In genomic region chr15:41545218-41545617, GRCh38 we compare ENCODE assay signal across 16 cellular contexts. TPM values are rescaled to one million over a fixed set of nuclear protein-coding genes. Genes with fewer than 3 reads are reported as not detected.
DNase-seq lines count a peak whose midpoint lies in the region; ATAC-seq, FAIRE-seq and TF ChIP-seq lines count a peak whose summit lies in the region.
"Had no signal": no experiment of that assay in that cellular context is flagged by ENCODE, and none has a peak within 500 bp of the region (broad histone marks: within the 10 kb centered on the region; RNA-seq: fewer than 3 reads in every experiment).

No MANE protein-coding gene starts in this region.

- TF ChIP-seq CTCF in HCT116 (IDR thresholded peaks at IDR 0.05 in 2 of 3, conservative IDR thresholded peaks at IDR 0.05 in 1 of 3; ENCODE audit: borderline replicate concordance in 1 of 3, insufficient read depth in 1 of 3, low read depth in 2 of 3, low read length in 2 of 3) (no peak), K562 (IDR thresholded peaks at IDR 0.05 in 2 of 3, conservative IDR thresholded peaks at IDR 0.05 in 1 of 3; ENCODE audit: insufficient read depth in 2 of 3, low read depth in 1 of 3, low read length in 3 of 3) (no peak), nephron progenitor cell (IDR thresholded peaks at IDR 0.05) (no peak)

- in situ Hi-C loops in K562 (cut with MboI): no loop called here

- TF ChIP-seq POLR2A in HCT116 (IDR thresholded peaks at IDR 0.05; ENCODE audit: borderline replicate concordance, extremely low read depth, insufficient read depth, insufficient read length) (no peak), K562 (conservative IDR thresholded peaks at IDR 0.05) (no peak)

- no peaks in the 10 kb centered on the region for H3K9me1 ChIP-seq in K562 (ENCODE audit: control insufficient read depth, insufficient read depth, low read length)

- POLR2A ChIA-PET in HCT116 (lab: Charles Lee): no interaction called here
- POLR2A ChIA-PET in K562 (lab: Yijun Ruan, JAX): interaction anchor here (0.7 to 2.2 kb wide), 2 partner anchors 19 to 64 kb away, joined by 3 to 14 read pairs; no protein-coding TSS in a partner anchor

- peak overlapping the region; percentile 86; the same call in 1 of the 2 replicates for H3K4me2 ChIP-seq in HCT116 (ENCODE audit: low read length)
- H3K4me2 ChIP-seq in K562 (ENCODE audit: insufficient read depth, low read length): no peak overlapping the region

- RAD21 ChIA-PET in HCT116 (lab: Charles Lee; ENCODE audit: low non-redundant PET in 1 of 2, low total read pairs in 2 of 2, uncharacterized antibody in 2 of 2, unreplicated experiment in 2 of 2): no interaction called here

- peak overlapping the region; percentile 98 for H3K4me3 Mint-ChIP-seq in activated CD4-positive, alpha-beta T cell treated with anti-CD3 and anti-CD28 coated beads, Interleukin-2, amount 10 ng/mL, durations not matched to agents 24 days and 14 days
- H3K4me3 Mint-ChIP-seq in nephron progenitor cell: peak overlapping the region; percentile 99

- WGBS in K562 (ENCODE audit: insufficient coverage, low coverage, missing lambda C conversion rate): 60% methylated on average over 3 of the region's 3 CpGs

- H3K9me3 Mint-ChIP-seq in activated CD4-positive, alpha-beta T cell treated with anti-CD3 and anti-CD28 coated beads, Interleukin-2, amount 10 ng/mL, durations not matched to agents 24 days and 14 days: no peaks in the 10 kb centered on the region
- H3K9me3 Mint-ChIP-seq in nephron progenitor cell: no peaks in the 10 kb centered on the region

- H3K27ac Mint-ChIP-seq in activated CD4-positive, alpha-beta T cell treated with anti-CD3 and anti-CD28 coated beads, Interleukin-2, amount 10 ng/mL, durations not matched to agents 24 days and 14 days: peak overlapping the region; percentile 61
- H3K27ac Mint-ChIP-seq in nephron progenitor cell: no peak overlapping the region

- no TSS peak for BruUV-seq in HCT116 (replicated peaks; lab: Mats Ljungman, UMichigan)
- BruUV-seq in K562 (replicated peaks; lab: Mats Ljungman, UMichigan): no TSS peak

- no peaks in the 10 kb centered on the region for H3K36me3 Mint-ChIP-seq in activated CD4-positive, alpha-beta T cell treated with anti-CD3 and anti-CD28 coated beads, Interleukin-2, amount 10 ng/mL, durations not matched to agents 24 days and 14 days (ENCODE audit: low read depth)
- H3K36me3 Mint-ChIP-seq in nephron progenitor cell (ENCODE audit: low read depth): no peaks in the 10 kb centered on the region

- no peaks in the 10 kb centered on the region for H3K27me3 Mint-ChIP-seq in activated CD4-positive, alpha-beta T cell treated with anti-CD3 and anti-CD28 coated beads, Interleukin-2, amount 10 ng/mL, durations not matched to agents 24 days and 14 days
- H3K27me3 Mint-ChIP-seq in nephron progenitor cell (ENCODE audit: low read depth, poor library complexity): peaks cover 10% of the 10 kb centered on the region

- TF ChIP-seq RAD21 in HCT116 (IDR thresholded peaks at IDR 0.05; ENCODE audit: low read depth) (no peak), K562 (CRISPR knock-in tag; conservative IDR thresholded peaks at IDR 0.05 in 1 of 2, IDR thresholded peaks at IDR 0.05 in 1 of 2) (no peak)

- ATAC-seq in HCT116 (no peak), K562 (no peak), GM18858 (IDR thresholded peaks at IDR 0.05; ENCODE audit: unreplicated experiment) (no peak)
- ATAC-seq: A549, GM12878 had no signal

- H3K27ac ChIP-seq in HCT116 (ENCODE audit: low read depth, low read length): no peak overlapping the region
- H3K27ac ChIP-seq in K562 (ENCODE audit: extremely low read depth, low read depth, low read length): no peak overlapping the region
- H3K27ac ChIP-seq: brain microvascular endothelial cell, SJSA1 had no signal

- H3K4me1 ChIP-seq in HCT116 (ENCODE audit: control insufficient read depth in 1 of 2, insufficient read depth in 2 of 2, low read length in 2 of 2) (peaks cover 7 to 28% of the 10 kb centered on the region in 2 experiments), K562 (replicated peaks in 1 of 2; ENCODE audit: control insufficient read depth in 2 of 2, insufficient read depth in 2 of 2, low read length in 2 of 2) (peaks cover 5 to 11% of the 10 kb centered on the region in 2 experiments; a peak in 3 of 5 replicates)

- H3K4me1 Mint-ChIP-seq in activated CD4-positive, alpha-beta T cell treated with anti-CD3 and anti-CD28 coated beads, Interleukin-2, amount 10 ng/mL, durations not matched to agents 24 days and 14 days: peaks cover 13% of the 10 kb centered on the region
- H3K4me1 Mint-ChIP-seq in nephron progenitor cell: peaks cover 16% of the 10 kb centered on the region

- DNase-seq in activated CD4-positive, alpha-beta T cell treated with anti-CD3 and anti-CD28 coated beads, Interleukin-2, amount 10 ng/mL, durations not matched to agents 24 days and 14 days: no peak
- DNase-seq in activated CD4-positive, alpha-beta T cell treated with anti-CD3 and anti-CD28 coated beads for 4 hours: no peak
- DNase-seq in HCT116 (ENCODE audit: low read depth, low spot score) (no peak), K562 (ENCODE audit: extremely low read depth in 1 of 4, low spot score in 3 of 4) (no peak), nephron progenitor cell (no peak), H4 (ENCODE audit: low spot score) (no peak), cardiac septum (ENCODE audit: low spot score) (no peak)
- DNase-seq: brain microvascular endothelial cell; effector CD4-positive, alpha-beta T cell; NCI-H1694 treated with DMSO at 0.1 percent for 48 hours; NCI-H446 treated with DMSO at 0.1 percent for 48 hours had no signal

- intact Hi-C loops in activated CD4-positive, alpha-beta T cell treated with anti-CD3 and anti-CD28 coated beads, Interleukin-2, amount 10 ng/mL, durations not matched to agents 24 days and 14 days (cut with micrococcal nuclease): no loop called here
- intact Hi-C loops in HCT116 (cut with micrococcal nuclease): no loop called here
- intact Hi-C loops in K562 (cut with micrococcal nuclease): no loop called here
- intact Hi-C loops in cardiac septum (cut with DNase I): no loop called here

- H3K9ac ChIP-seq in HCT116 (ENCODE audit: low read length) (no peak overlapping the region), K562 (ENCODE audit: insufficient read depth in 1 of 2, low read depth in 2 of 2, low read length in 2 of 2) (no peak overlapping the region)

- H3K27me3 ChIP-seq in HCT116 (ENCODE audit: insufficient read depth, low read length): no peaks in the 10 kb centered on the region
- H3K27me3 ChIP-seq in K562 (ENCODE audit: control insufficient read depth in 2 of 2, insufficient read depth in 2 of 2, low read length in 2 of 2): no peaks in the 10 kb centered on the region
- H3K27me3 ChIP-seq: brain microvascular endothelial cell, SJSA1 had no signal

- H2AFZ ChIP-seq in HCT116 (ENCODE audit: low read depth, low read length, poor library complexity, severe bottlenecking) (no peak overlapping the region), K562 (ENCODE audit: low read depth, low read length) (peak overlapping the region; percentile 72)

- H4K20me1 ChIP-seq in HCT116 (ENCODE audit: insufficient read depth): no peaks in the 10 kb centered on the region
- H4K20me1 ChIP-seq in K562 (replicated peaks; ENCODE audit: control insufficient read depth, insufficient read depth, low read length): 0 out of 2 replicates have a peak, but pooled peaks cover 4% of the 10 kb centered on the region

- H3K36me3 ChIP-seq in HCT116 (ENCODE audit: control insufficient read depth in 1 of 2, insufficient read depth in 2 of 2, low read length in 2 of 2) (no peaks in the 10 kb centered on the region), K562 (ENCODE audit: control insufficient read depth, insufficient read depth, low read length) (peaks cover 12% of the 10 kb centered on the region; the same call in 1 of the 3 replicates)
- H3K36me3 ChIP-seq: brain microvascular endothelial cell had no signal

- TF ChIP-seq EP300 in K562 (IDR thresholded peaks at IDR 0.05; ENCODE audit: low read length): no peak

- peaks cover 22% of the 10 kb centered on the region; the same call in 1 of the 2 replicates for H3K79me2 ChIP-seq in HCT116 (ENCODE audit: insufficient read depth, low read length)
- H3K79me2 ChIP-seq in K562 (ENCODE audit: control insufficient read depth, insufficient read depth, low read length): peaks cover 25% of the 10 kb centered on the region

- H3K4me3 ChIP-seq in HCT116 (replicated peaks in 1 of 2; ENCODE audit: low read depth in 1 of 2, low read length in 2 of 2) (no peak overlapping the region), K562 (no peak overlapping the region)
- H3K4me3 ChIP-seq: GM12878 had no signal

- FAIRE-seq in K562 (lab: Jason Lieb, UNC): no peak
- FAIRE-seq: A549, GM12878 had no signal

- H3K9me3 ChIP-seq in HCT116 (ENCODE audit: control insufficient read depth in 1 of 2, insufficient read depth in 1 of 2, low read depth in 1 of 2, low read length in 2 of 2) (no peaks in the 10 kb centered on the region), K562 (replicated peaks; ENCODE audit: control insufficient read depth, insufficient read depth, low read depth, low read length) (no peaks in the 10 kb centered on the region)
- H3K9me3 ChIP-seq: A549, psoas muscle, SJSA1 had no signal

- CTCF ChIA-PET in HCT116 (lab: Charles Lee) (interaction anchor here (1.4 to 1.7 kb wide), 2 partner anchors 12 to 80 kb away, joined by 4 to 8 read pairs; no protein-coding TSS in a partner anchor), K562 (lab: Yijun Ruan, JAX; ENCODE audit: low intra/inter-chr PET ratio) (interaction anchor here (0.6 kb wide), 1 partner anchor 59 kb away, joined by 4 read pairs; no protein-coding TSS in a partner anchor)

- no peaks in the 10 kb centered on the region for H3K9me2 ChIP-seq in HCT116 (ENCODE audit: insufficient read depth)

RNA-seq across cellular contexts. Expression of gene RPAP1, which starts 1.2 kb away (rescaled TPM):
- total RNA-seq in activated CD4-positive, alpha-beta T cell treated with anti-CD3 and anti-CD28 coated beads, Interleukin-2, amount 10 ng/mL, durations not matched to agents 24 days and 14 days: 56.5 and 61.3 TPM in 2 replicates
- total RNA-seq in HCT116 (2021; ENCODE audit: unreplicated experiment) (46.4 TPM), K562 (2014; rRNA removed) (23.9 and 36.9 TPM in 2 replicates), K562 (2014; rRNA removed; fragmentation: Illumina TruSeq; extraction: Trizol) (9.4 and 10.0 TPM in 2 replicates), K562 (2015; rRNA removed; fragmentation: Illumina TruSeq; extraction: Trizol) (11.5 and 12.8 TPM in 2 replicates), K562 (2021) (61.2 and 65.7 TPM in 2 replicates), cardiac septum (18.5 TPM)
- 25.4 and 26.3 TPM in 2 replicates for polyA plus RNA-seq in HCT116 (2012)
- total RNA-seq in K562 (2011; cell fraction: chromatin; rRNA removed; ENCODE audit: low replicate concordance): 61.6 and 152 TPM in 2 replicates
- 73.4 and 82.2 TPM in 2 replicates for total RNA-seq in K562 (2011; cell fraction: nucleolus; rRNA removed)
- 63.7 and 80.1 TPM in 2 replicates for total RNA-seq in K562 (2011; cell fraction: nucleoplasm; rRNA removed)
- polyA plus RNA-seq in K562 (2011; rRNA removed) (9.2 and 27.7 TPM in 2 replicates), K562 (2014; fragmentation: Illumina TruSeq; extraction: Trizol) (21.6 and 30.8 TPM in 2 replicates), K562 (2014; fragmentation: Nextera tagmentation; extraction: Ambion mirVana) (1 to 10 TPM; 6.5 to 7.0 TPM), K562 (2014; rRNA removed) (18.5 and 24.0 TPM in 2 replicates)
- 11.9 and 16.1 TPM in 2 replicates for polyA plus RNA-seq in K562 (2011; cell fraction: cytosol; rRNA removed)
- 38.7 and 47.7 TPM in 2 replicates for polyA plus RNA-seq in K562 (2011; cell fraction: nucleus; rRNA removed)
- polyA plus RNA-seq in K562 (2012): 40.3 and 49.0 TPM in 2 replicates
- 11.8 and 16.9 TPM in 2 replicates for polyA minus RNA-seq in K562 (2011; rRNA and poly(A)+ RNA removed)
- polyA minus RNA-seq in K562 (2011; cell fraction: cytosol; rRNA and poly(A)+ RNA removed): 18.0 and 23.9 TPM in 2 replicates
- 21.9 and 27.0 TPM in 2 replicates for polyA minus RNA-seq in K562 (2011; cell fraction: nucleus; rRNA and poly(A)+ RNA removed)
- total RNA-seq in H4 (2014; rRNA removed; shearing (Covaris generic)): 14.4 TPM in 2 replicates

RNA-seq across cellular contexts. Expression of gene TYRO3, which starts 13.8 kb away (rescaled TPM):
- total RNA-seq in activated CD4-positive, alpha-beta T cell treated with anti-CD3 and anti-CD28 coated beads, Interleukin-2, amount 10 ng/mL, durations not matched to agents 24 days and 14 days: 4.2 and 6.2 TPM in 2 replicates
- total RNA-seq in HCT116 (2021; ENCODE audit: unreplicated experiment): 34.6 TPM
- 30.0 and 31.6 TPM in 2 replicates for polyA plus RNA-seq in HCT116 (2012)
- total RNA-seq in K562 (2011; cell fraction: chromatin; rRNA removed; ENCODE audit: low replicate concordance): 47.2 and 168 TPM in 2 replicates
- total RNA-seq in K562 (2011; cell fraction: nucleolus; rRNA removed): 109 and 124 TPM in 2 replicates
- total RNA-seq in K562 (2011; cell fraction: nucleoplasm; rRNA removed): 103 and 108 TPM in 2 replicates
- total RNA-seq in K562 (2014; rRNA removed): 13.6 and 19.6 TPM in 2 replicates
- total RNA-seq in K562 (2014; rRNA removed; fragmentation: Illumina TruSeq; extraction: Trizol): 11.4 and 17.9 TPM in 2 replicates
- 15.9 and 18.6 TPM in 2 replicates for total RNA-seq in K562 (2015; rRNA removed; fragmentation: Illumina TruSeq; extraction: Trizol)
- total RNA-seq in K562 (2021): 33.5 and 37.6 TPM in 2 replicates
- polyA plus RNA-seq in K562 (2011; rRNA removed): 38.4 and 39.6 TPM in 2 replicates
- polyA plus RNA-seq in K562 (2011; cell fraction: cytosol; rRNA removed): 31.3 and 46.5 TPM in 2 replicates
- 52.1 and 78.7 TPM in 2 replicates for polyA plus RNA-seq in K562 (2011; cell fraction: nucleus; rRNA removed)
- polyA plus RNA-seq in K562 (2012): 33.1 and 42.2 TPM in 2 replicates
- 29.3 and 34.6 TPM in 2 replicates for polyA plus RNA-seq in K562 (2014; fragmentation: Illumina TruSeq; extraction: Trizol)
- 1 to 10 TPM; 2.6 to 2.8 TPM for polyA plus RNA-seq in K562 (2014; fragmentation: Nextera tagmentation; extraction: Ambion mirVana)
- polyA plus RNA-seq in K562 (2014; rRNA removed): 18.8 and 19.1 TPM in 2 replicates
- 37.1 and 59.8 TPM in 2 replicates for polyA minus RNA-seq in K562 (2011; rRNA and poly(A)+ RNA removed)
- 36.1 and 41.3 TPM in 2 replicates for polyA minus RNA-seq in K562 (2011; cell fraction: cytosol; rRNA and poly(A)+ RNA removed)
- polyA minus RNA-seq in K562 (2011; cell fraction: nucleus; rRNA and poly(A)+ RNA removed): 26.1 and 33.0 TPM in 2 replicates
- 8.4 and 18.8 TPM in 2 replicates for total RNA-seq in H4 (2014; rRNA removed; shearing (Covaris generic))
- total RNA-seq in cardiac septum: 3.6 TPM

RNA-seq across cellular contexts. Expression of gene LTK, which starts 31.6 kb away (rescaled TPM):
- not detected in 2 replicates for total RNA-seq in activated CD4-positive, alpha-beta T cell treated with anti-CD3 and anti-CD28 coated beads, Interleukin-2, amount 10 ng/mL, durations not matched to agents 24 days and 14 days
- total RNA-seq in HCT116 (2021; ENCODE audit: unreplicated experiment) (9.2 TPM), K562 (2014; rRNA removed) (2.7 TPM in 2 replicates), K562 (2014; rRNA removed; fragmentation: Illumina TruSeq; extraction: Trizol) (0.77 and 1.1 TPM in 2 replicates), K562 (2015; rRNA removed; fragmentation: Illumina TruSeq; extraction: Trizol) (1.8 TPM in 2 replicates), K562 (2021) (3.7 and 4.4 TPM in 2 replicates), cardiac septum (0.65 TPM)
- 7.0 and 7.5 TPM in 2 replicates for polyA plus RNA-seq in HCT116 (2012)
- 13.3 and 30.8 TPM in 2 replicates for total RNA-seq in K562 (2011; cell fraction: chromatin; rRNA removed; ENCODE audit: low replicate concordance)
- total RNA-seq in K562 (2011; cell fraction: nucleolus; rRNA removed): 17.5 and 19.0 TPM in 2 replicates
- 14.6 and 15.8 TPM in 2 replicates for total RNA-seq in K562 (2011; cell fraction: nucleoplasm; rRNA removed)
- polyA plus RNA-seq in K562 (2011; rRNA removed) (1.7 and 2.8 TPM in 2 replicates), K562 (2014; fragmentation: Illumina TruSeq; extraction: Trizol) (2.7 and 3.1 TPM in 2 replicates), K562 (2014; fragmentation: Nextera tagmentation; extraction: Ambion mirVana) (under 1 TPM; 0.25 to 0.31 TPM), K562 (2014; rRNA removed) (4.3 and 4.4 TPM in 2 replicates)
- polyA plus RNA-seq in K562 (2011; cell fraction: cytosol; rRNA removed): 1.7 and 2.1 TPM in 2 replicates
- 22.2 and 32.4 TPM in 2 replicates for polyA plus RNA-seq in K562 (2011; cell fraction: nucleus; rRNA removed)
- polyA plus RNA-seq in K562 (2012): 5.2 and 20.8 TPM in 2 replicates
- 0.39 and 0.70 TPM in 2 replicates for polyA minus RNA-seq in K562 (2011; rRNA and poly(A)+ RNA removed)
- polyA minus RNA-seq in K562 (2011; cell fraction: cytosol; rRNA and poly(A)+ RNA removed): 1.2 TPM in 1 of 2 replicates, not detected in the other
- 1.9 and 2.4 TPM in 2 replicates for polyA minus RNA-seq in K562 (2011; cell fraction: nucleus; rRNA and poly(A)+ RNA removed)
- total RNA-seq in H4 (2014; rRNA removed; shearing (Covaris generic)): 0.21 and 0.37 TPM in 2 replicates

RNA-seq across cellular contexts. Expression of gene ITPKA, which starts 51.5 kb away (rescaled TPM):
- total RNA-seq in activated CD4-positive, alpha-beta T cell treated with anti-CD3 and anti-CD28 coated beads, Interleukin-2, amount 10 ng/mL, durations not matched to agents 24 days and 14 days: 3.3 and 3.8 TPM in 2 replicates
- 10.8 TPM for total RNA-seq in HCT116 (2021; ENCODE audit: unreplicated experiment)
- 12.5 and 17.8 TPM in 2 replicates for polyA plus RNA-seq in HCT116 (2012)
- total RNA-seq in K562 (2011; cell fraction: chromatin; rRNA removed; ENCODE audit: low replicate concordance): 9.4 and 24.3 TPM in 2 replicates
- 24.0 and 25.1 TPM in 2 replicates for total RNA-seq in K562 (2011; cell fraction: nucleolus; rRNA removed)
- total RNA-seq in K562 (2011; cell fraction: nucleoplasm; rRNA removed): 8.3 and 12.6 TPM in 2 replicates
- 68.4 and 72.3 TPM in 2 replicates for total RNA-seq in K562 (2014; rRNA removed)
- 2.4 and 4.5 TPM in 2 replicates for total RNA-seq in K562 (2014; rRNA removed; fragmentation: Illumina TruSeq; extraction: Trizol)
- 11.3 and 13.4 TPM in 2 replicates for total RNA-seq in K562 (2015; rRNA removed; fragmentation: Illumina TruSeq; extraction: Trizol)
- 33.3 and 35.8 TPM in 2 replicates for total RNA-seq in K562 (2021)
- polyA plus RNA-seq in K562 (2011; rRNA removed): 9.1 and 11.5 TPM in 2 replicates
- polyA plus RNA-seq in K562 (2011; cell fraction: cytosol; rRNA removed): 14.0 and 24.3 TPM in 2 replicates
- 19.8 and 25.1 TPM in 2 replicates for polyA plus RNA-seq in K562 (2011; cell fraction: nucleus; rRNA removed)
- polyA plus RNA-seq in K562 (2012): 18.4 and 67.5 TPM in 2 replicates
- polyA plus RNA-seq in K562 (2014; fragmentation: Illumina TruSeq; extraction: Trizol): 4.0 and 10.5 TPM in 2 replicates
- under 1 TPM; 0.14 to 0.55 TPM for polyA plus RNA-seq in K562 (2014; fragmentation: Nextera tagmentation; extraction: Ambion mirVana)
- 34.4 and 34.8 TPM in 2 replicates for polyA plus RNA-seq in K562 (2014; rRNA removed)
- polyA minus RNA-seq in K562 (2011; rRNA and poly(A)+ RNA removed): 2.2 and 6.8 TPM in 2 replicates
- polyA minus RNA-seq in K562 (2011; cell fraction: cytosol; rRNA and poly(A)+ RNA removed): 12.3 and 17.9 TPM in 2 replicates
- 7.7 and 8.9 TPM in 2 replicates for polyA minus RNA-seq in K562 (2011; cell fraction: nucleus; rRNA and poly(A)+ RNA removed)
- 1.1 and 4.1 TPM in 2 replicates for total RNA-seq in H4 (2014; rRNA removed; shearing (Covaris generic))
- total RNA-seq in cardiac septum: 1.0 TPM
